Comparison of ENCODE assay signal across 10 cellular contexts in the genomic region with DNA sequence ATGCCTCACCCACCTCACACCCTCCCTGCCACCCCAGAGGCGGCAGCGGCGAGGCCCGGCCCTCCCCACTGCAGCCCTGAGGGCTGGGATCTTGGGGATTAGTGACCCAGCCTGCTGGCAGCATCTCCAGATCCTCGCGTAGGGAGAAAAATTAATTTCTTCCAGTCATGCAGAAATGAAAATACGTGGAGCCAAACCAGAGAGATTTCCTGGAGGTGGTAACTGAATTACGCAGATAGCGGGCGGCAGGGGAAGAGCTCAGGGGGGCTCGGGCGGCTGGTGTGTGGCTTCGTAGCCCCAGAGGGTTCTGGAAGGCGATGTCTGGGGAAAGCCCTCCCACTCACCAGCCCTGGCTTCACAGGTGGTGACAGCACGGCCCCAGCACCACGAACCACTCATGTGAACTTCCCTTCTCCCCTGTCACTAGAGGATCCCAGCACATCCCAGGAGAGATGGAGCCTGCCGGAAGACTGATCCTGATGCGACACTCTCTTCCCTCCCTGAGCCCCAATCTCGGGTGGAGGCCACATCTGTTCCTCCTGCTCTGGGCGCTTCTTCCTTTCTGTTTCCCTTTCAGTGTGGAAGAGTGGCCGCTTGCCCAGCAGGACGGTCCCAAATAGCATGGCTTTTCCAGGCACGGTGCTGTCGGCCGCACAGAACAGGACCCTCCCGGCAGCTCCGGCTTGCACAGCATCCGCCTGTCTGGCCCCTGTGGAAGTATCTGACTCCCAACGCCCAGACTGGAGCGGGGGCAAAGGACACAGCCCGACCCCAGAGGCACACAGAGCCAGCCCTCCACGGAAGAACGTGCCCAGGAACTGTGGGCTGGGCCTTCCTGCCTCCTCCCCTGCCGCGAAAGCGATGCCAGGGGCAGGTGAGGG. TPM values are rescaled to one million over a fixed set of nuclear protein-coding genes. Genes with fewer than 3 reads are reported as not detected.
DNase-seq lines count a peak whose midpoint lies in the region; TF ChIP-seq lines count a peak whose summit lies in the region.
"Had no signal": no experiment of that assay in that cellular context is flagged by ENCODE, and none has a peak within 500 bp of the region (broad histone marks: within the 10 kb centered on the region; RNA-seq: fewer than 3 reads in every experiment).

No MANE protein-coding gene starts in this region.

- CTCF ChIA-PET in activated naive CD4-positive, alpha-beta T cell treated with anti-CD3 and anti-CD28 coated beads, Interleukin-2, amount 10 ng/mL, durations not matched to agents 7 days and 5 days (lab: Charles Lee): no interaction called here

- no peak for TF ChIP-seq CTCF in CD14-positive monocyte (IDR thresholded peaks at IDR 0.05)
- TF ChIP-seq CTCF in esophagus squamous epithelium (IDR thresholded peaks at IDR 0.05): no peak
- TF ChIP-seq CTCF in progenitor cell of endocrine pancreas (IDR thresholded peaks at IDR 0.05; ENCODE audit: unreplicated experiment): no peak

- peaks cover 0 to 16% (median 4%) of the 10 kb centered on the region in 3 donors for H3K27me3 Mint-ChIP-seq in CD14-positive monocyte (ENCODE audit: low read depth in 3 of 3)
- peaks cover 18% of the 10 kb centered on the region for H3K27me3 Mint-ChIP-seq in progenitor cell of endocrine pancreas
- peaks cover 92% of the 10 kb centered on the region for H3K27me3 Mint-ChIP-seq in activated naive CD4-positive, alpha-beta T cell treated with anti-CD3 and anti-CD28 coated beads, Interleukin-2, amount 10 ng/mL, durations not matched to agents 7 days and 5 days

- peaks cover 50 to 71% (median 52%) of the 10 kb centered on the region in 3 donors for H3K4me1 ChIP-seq in esophagus squamous epithelium

- DNase-seq in CD14-positive monocyte (ENCODE audit: low spot score): no peak
- peak; percentile 6 for DNase-seq in NCI-H446 treated with DMSO at 0.1 percent for 48 hours (lab: John Stamatoyannopoulos, UW)
- no peak for DNase-seq in esophagus squamous epithelium (lab: John Stamatoyannopoulos, UW)
- DNase-seq in progenitor cell of endocrine pancreas (ENCODE audit: low spot score, unreplicated experiment): no peak
- DNase-seq in posterior vena cava (ENCODE audit: low spot score): no peak
- no peak for DNase-seq in NCI-H1436 treated with DMSO at 0.1 percent for 48 hours (lab: John Stamatoyannopoulos, UW)
- DNase-seq in activated naive CD4-positive, alpha-beta T cell treated with anti-CD3 and anti-CD28 coated beads, Interleukin-2, amount 10 ng/mL, durations not matched to agents 7 days and 5 days: no peak
- no peak for DNase-seq in ecto neural progenitor cell (ENCODE audit: low spot score)
- DNase-seq: activated CD4-positive, CD25-positive, alpha-beta regulatory T cell treated with anti-CD3 and anti-CD28 coated beads, Interleukin-2, amount 50 U/mL, for 72 hours; cortex of kidney had no signal

- H3K36me3 ChIP-seq in esophagus squamous epithelium: no peaks in the 10 kb centered on the region

- intact Hi-C loops in CD14-positive monocyte (cut with micrococcal nuclease): loop anchor here (2.0 to 10.0 kb wide), 3 partner anchors 38 to 157 kb away; partner anchors contain the start of genes ACSF3 (in 1 of the 2) and CBFA2T3 (in 1 of the 2)
- intact Hi-C loops in esophagus squamous epithelium (cut with DNase I): no loop called here
- intact Hi-C loops in posterior vena cava (cut with DNase I): loop anchor here in 1 of 2 donors (10.0 kb wide), 1 partner anchor 226 kb away; no protein-coding TSS in a partner anchor

- H3K4me3 Mint-ChIP-seq in CD14-positive monocyte (peak overlapping the region; percentile 96 to 97), progenitor cell of endocrine pancreas (ENCODE audit: low read depth) (peak overlapping the region; percentile 64)
- H3K4me3 Mint-ChIP-seq in activated naive CD4-positive, alpha-beta T cell treated with anti-CD3 and anti-CD28 coated beads, Interleukin-2, amount 10 ng/mL, durations not matched to agents 7 days and 5 days: no peak overlapping the region

- no peaks in the 10 kb centered on the region for H3K9me3 ChIP-seq in esophagus squamous epithelium

- H3K27ac ChIP-seq in esophagus squamous epithelium: peak overlapping the region in 3 of 4 donors; percentile 61 to 75 (median 74)

- TF ChIP-seq POLR2A in esophagus squamous epithelium (IDR thresholded peaks at IDR 0.05): no peak

- peaks cover 12 to 24% of the 10 kb centered on the region in 2 donors for H3K36me3 Mint-ChIP-seq in CD14-positive monocyte
- H3K36me3 Mint-ChIP-seq in progenitor cell of endocrine pancreas (ENCODE audit: insufficient read depth): no peaks in the 10 kb centered on the region
- no peaks in the 10 kb centered on the region for H3K36me3 Mint-ChIP-seq in activated naive CD4-positive, alpha-beta T cell treated with anti-CD3 and anti-CD28 coated beads, Interleukin-2, amount 10 ng/mL, durations not matched to agents 7 days and 5 days

- H3K27me3 ChIP-seq in esophagus squamous epithelium: peaks cover 14 to 96% (median 17%) of the 10 kb centered on the region in 4 donors

- H3K4me1 Mint-ChIP-seq in CD14-positive monocyte (peaks cover 56% of the 10 kb centered on the region), progenitor cell of endocrine pancreas (ENCODE audit: low read depth) (no peaks in the 10 kb centered on the region)
- peaks cover 19% of the 10 kb centered on the region for H3K4me1 Mint-ChIP-seq in activated naive CD4-positive, alpha-beta T cell treated with anti-CD3 and anti-CD28 coated beads, Interleukin-2, amount 10 ng/mL, durations not matched to agents 7 days and 5 days

- H3K27ac Mint-ChIP-seq in CD14-positive monocyte (peak overlapping the region; percentile 73 to 90 (median 86)), progenitor cell of endocrine pancreas (peak overlapping the region; percentile 58)
- no peak overlapping the region for H3K27ac Mint-ChIP-seq in activated naive CD4-positive, alpha-beta T cell treated with anti-CD3 and anti-CD28 coated beads, Interleukin-2, amount 10 ng/mL, durations not matched to agents 7 days and 5 days

- WGBS in esophagus squamous epithelium, 2 donors: 21 to 23% methylated on average over 13 to 20 of the region's 36 CpGs

- H3K4me3 ChIP-seq in esophagus squamous epithelium: peak overlapping the region; percentile 30 to 64 (median 45)

- H3K9me3 Mint-ChIP-seq in CD14-positive monocyte (peaks cover 0 to 1% (median 0%) of the 10 kb centered on the region in 7 donors), progenitor cell of endocrine pancreas (ENCODE audit: low read depth) (no peaks in the 10 kb centered on the region)
- H3K9me3 Mint-ChIP-seq in activated naive CD4-positive, alpha-beta T cell treated with anti-CD3 and anti-CD28 coated beads, Interleukin-2, amount 10 ng/mL, durations not matched to agents 7 days and 5 days: no peaks in the 10 kb centered on the region

RNA-seq across cellular contexts. Expression of gene CBFA2T3, which starts 37.8 kb away (rescaled TPM):
- 1 to 10 TPM; 5.3 to 6.2 TPM for polyA plus RNA-seq in CD14-positive monocyte
- total RNA-seq in esophagus squamous epithelium: 1 to 10 TPM in 2 of 4 donors, under 1 TPM in 2; 0.18 to 2.7 (median 1.4) TPM
- total RNA-seq in progenitor cell of endocrine pancreas: 12.5 and 12.9 TPM in 2 replicates
- total RNA-seq in posterior vena cava: 1 to 10 TPM; 4.7 to 5.1 TPM
